18 cellular contexts compared by ENCODE assay signal in the genomic region with DNA sequence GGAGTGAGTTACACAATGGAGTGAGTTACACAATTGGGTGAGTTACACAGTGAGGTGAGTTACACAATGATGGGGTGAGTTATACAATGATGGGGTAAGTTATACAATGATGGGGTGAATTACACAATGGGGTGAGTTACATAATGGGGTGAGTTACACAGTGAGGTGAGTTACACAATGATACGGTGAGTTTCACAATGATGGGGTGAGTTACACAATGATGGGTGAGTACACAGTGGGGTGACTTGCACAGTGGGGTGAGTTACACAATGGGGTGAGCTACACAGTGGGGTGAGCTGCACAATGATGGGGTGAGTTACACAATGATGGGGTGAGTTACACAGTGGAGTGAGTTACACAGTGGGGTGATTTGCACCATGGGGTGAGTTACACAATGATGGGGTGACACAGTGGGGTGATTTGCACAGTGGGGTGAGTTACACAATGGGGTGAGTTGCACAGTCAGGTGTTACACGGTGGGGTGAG. TPM values are rescaled to one million over a fixed set of nuclear protein-coding genes. Genes with fewer than 3 reads are reported as not detected.
DNase-seq lines count a peak whose midpoint lies in the region; ATAC-seq and TF ChIP-seq lines count a peak whose summit lies in the region.
"Had no signal": no experiment of that assay in that cellular context is flagged by ENCODE, and none has a peak within 500 bp of the region (broad histone marks: within the 10 kb centered on the region; RNA-seq: fewer than 3 reads in every experiment).

No MANE protein-coding gene starts in this region.

- H3K9ac ChIP-seq in Karpas-422 (ENCODE audit: low read length), result no peak overlapping the region

- no peak overlapping the region for H3K4me3 Mint-ChIP-seq in activated CD4-positive, alpha-beta T cell treated with anti-CD3 and anti-CD28 coated beads, Interleukin-2, amount 10 ng/mL, durations not matched to agents 7 days and 5 days
- H3K4me3 Mint-ChIP-seq: dendritic cell treated with granulocyte-macrophage colony-stimulating factor and Interleukin-4, amounts not matched to agents 40 ng/mL and 50 ng/mL, for 4 days; neural crest cell had no signal

- H3K36me3 Mint-ChIP-seq in activated CD4-positive, alpha-beta T cell treated with anti-CD3 and anti-CD28 coated beads, Interleukin-2, amount 10 ng/mL, durations not matched to agents 7 days and 5 days (ENCODE audit: low read depth), result no peaks in the 10 kb centered on the region

- H3K9me3 Mint-ChIP-seq in activated CD4-positive, alpha-beta T cell treated with anti-CD3 and anti-CD28 coated beads, Interleukin-2, amount 10 ng/mL, durations not matched to agents 7 days and 5 days, result no peaks in the 10 kb centered on the region

- TF ChIP-seq POLR2A in NB4 (IDR thresholded peaks at IDR 0.05; ENCODE audit: extremely low read depth, insufficient read length), result no peak

- peak; percentile 3 for DNase-seq in activated CD4-positive, alpha-beta T cell treated with anti-CD3 and anti-CD28 coated beads, Interleukin-2, amount 10 ng/mL, durations not matched to agents 7 days and 5 days
- DNase-seq in activated CD4-positive, alpha-beta T cell treated with anti-CD3 and anti-CD28 coated beads, Interleukin-2, amount 50 U/mL, for 4 hours, result no peak
- DNase-seq in NB4 (ENCODE audit: low read depth) (peak; percentile 64), epithelial cell of prostate (ENCODE audit: low read depth, low spot score) (peak; percentile 58), renal cortical epithelial cell (ENCODE audit: low read depth) (peak; percentile 67), C1 segment of cervical spinal cord (lab: John Stamatoyannopoulos, UW) (no peak), Karpas-422 (no peak)
- DNase-seq: Caco-2, heart right ventricle, KG1, NCI-H2029 treated with DMSO at 0.1 percent for 48 hours, NCI-H82, SHP77 treated with DMSO at 0.1 percent for 48 hours had no signal

- H3K27ac ChIP-seq in epithelial cell of prostate (peak overlapping the region; percentile 65), Karpas-422 (ENCODE audit: low read length) (no peak overlapping the region)
- H3K27ac ChIP-seq: adrenal gland, heart right ventricle, thoracic aorta had no signal

- no peaks in the 10 kb centered on the region for H3K79me2 ChIP-seq in Karpas-422 (ENCODE audit: low read length)

- no peaks in the 10 kb centered on the region for H3K9me3 ChIP-seq in Karpas-422 (ENCODE audit: low read length)
- H3K9me3 ChIP-seq: adrenal gland, thoracic aorta had no signal

- POLR2A ChIA-PET in activated CD4-positive, alpha-beta T cell treated with anti-CD3 and anti-CD28 coated beads, Interleukin-2, amount 10 ng/mL, durations not matched to agents 7 days and 5 days (lab: Charles Lee), result no interaction called here

- no peak overlapping the region for H3K4me2 ChIP-seq in Karpas-422 (ENCODE audit: low read depth, low read length, poor library complexity, severe bottlenecking)

- H3K27me3 Mint-ChIP-seq in activated CD4-positive, alpha-beta T cell treated with anti-CD3 and anti-CD28 coated beads, Interleukin-2, amount 10 ng/mL, durations not matched to agents 7 days and 5 days, result peaks cover 28% of the 10 kb centered on the region

- CTCF ChIA-PET in activated CD4-positive, alpha-beta T cell treated with anti-CD3 and anti-CD28 coated beads, Interleukin-2, amount 10 ng/mL, durations not matched to agents 7 days and 5 days (lab: Charles Lee), result no interaction called here

- no peaks in the 10 kb centered on the region for H3K36me3 ChIP-seq in Karpas-422 (ENCODE audit: insufficient read depth, low read length)
- H3K36me3 ChIP-seq: adrenal gland, heart right ventricle, thoracic aorta had no signal

- no peak overlapping the region for H3K27ac Mint-ChIP-seq in activated CD4-positive, alpha-beta T cell treated with anti-CD3 and anti-CD28 coated beads, Interleukin-2, amount 10 ng/mL, durations not matched to agents 7 days and 5 days
- H3K27ac Mint-ChIP-seq: dendritic cell treated with granulocyte-macrophage colony-stimulating factor and Interleukin-4, amounts not matched to agents 40 ng/mL and 50 ng/mL, for 4 days had no signal

- no peak overlapping the region for H2AFZ ChIP-seq in Karpas-422 (ENCODE audit: low read length)

- H3K9me2 ChIP-seq in Karpas-422 (replicated peaks; ENCODE audit: insufficient read depth, low read length), result no peaks in the 10 kb centered on the region

- H4K20me1 ChIP-seq in Karpas-422 (ENCODE audit: insufficient read depth, low read depth, low read length), result no peaks in the 10 kb centered on the region

- no peaks in the 10 kb centered on the region for H3K27me3 ChIP-seq in Karpas-422 (ENCODE audit: low read length)

- no peaks in the 10 kb centered on the region for H3K4me1 ChIP-seq in Karpas-422 (ENCODE audit: low read length)
- H3K4me1 ChIP-seq: adrenal gland, Caco-2, heart right ventricle had no signal

- no peak for ATAC-seq in HG03039 (IDR thresholded peaks at IDR 0.05; ENCODE audit: unreplicated experiment)

- TF ChIP-seq CTCF in NB4 (IDR thresholded peaks at IDR 0.05; ENCODE audit: low read depth, low read length), result no peak

- H3K4me3 ChIP-seq in NB4 (ENCODE audit: low read depth, low read length), result no peak overlapping the region
- H3K4me3 ChIP-seq in Karpas-422 (ENCODE audit: low read length), result no peak overlapping the region
- H3K4me3 ChIP-seq: adrenal gland, heart right ventricle, thoracic aorta had no signal

- no peaks in the 10 kb centered on the region for H3K4me1 Mint-ChIP-seq in activated CD4-positive, alpha-beta T cell treated with anti-CD3 and anti-CD28 coated beads, Interleukin-2, amount 10 ng/mL, durations not matched to agents 7 days and 5 days
- H3K4me1 Mint-ChIP-seq: neural crest cell had no signal

RNA-seq across cellular contexts. Expression of gene GAS6, which starts 52.5 kb away (rescaled TPM):
- total RNA-seq in activated CD4-positive, alpha-beta T cell treated with anti-CD3 and anti-CD28 coated beads, Interleukin-2, amount 10 ng/mL, durations not matched to agents 7 days and 5 days, result under 1 TPM; 0.82 to 0.92 TPM
- 174 and 236 TPM in 2 replicates for total RNA-seq in renal cortical epithelial cell
- not detected in 2 replicates for total RNA-seq in Karpas-422 (2014; rRNA removed; shearing (Covaris generic); ENCODE audit: low replicate concordance)

RNA-seq across cellular contexts. Expression of gene C13orf46, which starts 57.5 kb away (rescaled TPM):
- 1 to 10 TPM; 7.3 to 9.8 TPM for total RNA-seq in activated CD4-positive, alpha-beta T cell treated with anti-CD3 and anti-CD28 coated beads, Interleukin-2, amount 10 ng/mL, durations not matched to agents 7 days and 5 days
- total RNA-seq in renal cortical epithelial cell, result 0.65 TPM in 1 of 2 replicates, not detected in the other
- not detected in 2 replicates for total RNA-seq in Karpas-422 (2014; rRNA removed; shearing (Covaris generic); ENCODE audit: low replicate concordance)
- total RNA-seq: Caco-2 had no signal

Comparison
In these comparisons a context has a peak if more than half of its experiments do, and no peak if none do; other contexts are left out.
1. DNase-seq: peak in activated CD4-positive, alpha-beta T cell treated with anti-CD3 and anti-CD28 coated beads, Interleukin-2, amount 10 ng/mL, durations not matched to agents 7 days and 5 days (single experiment), NB4 (single experiment), epithelial cell of prostate (single experiment) and renal cortical epithelial cell (single experiment); none in activated CD4-positive, alpha-beta T cell treated with anti-CD3 and anti-CD28 coated beads, Interleukin-2, amount 50 U/mL, for 4 hours (0 of 2), C1 segment of cervical spinal cord (0 of 14) and Karpas-422 (single experiment).
2. RNA of gene GAS6, which starts 52.5 kb away (total RNA-seq): 174 to 236 TPM in renal cortical epithelial cell; 0.82 to 0.92 TPM in activated CD4-positive, alpha-beta T cell treated with anti-CD3 and anti-CD28 coated beads, Interleukin-2, amount 10 ng/mL, durations not matched to agents 7 days and 5 days and not detected in Karpas-422; every median in the first group is over 10 times any median in the second.